ENCODE assay signal across 17 cellular contexts in the genomic region with DNA sequence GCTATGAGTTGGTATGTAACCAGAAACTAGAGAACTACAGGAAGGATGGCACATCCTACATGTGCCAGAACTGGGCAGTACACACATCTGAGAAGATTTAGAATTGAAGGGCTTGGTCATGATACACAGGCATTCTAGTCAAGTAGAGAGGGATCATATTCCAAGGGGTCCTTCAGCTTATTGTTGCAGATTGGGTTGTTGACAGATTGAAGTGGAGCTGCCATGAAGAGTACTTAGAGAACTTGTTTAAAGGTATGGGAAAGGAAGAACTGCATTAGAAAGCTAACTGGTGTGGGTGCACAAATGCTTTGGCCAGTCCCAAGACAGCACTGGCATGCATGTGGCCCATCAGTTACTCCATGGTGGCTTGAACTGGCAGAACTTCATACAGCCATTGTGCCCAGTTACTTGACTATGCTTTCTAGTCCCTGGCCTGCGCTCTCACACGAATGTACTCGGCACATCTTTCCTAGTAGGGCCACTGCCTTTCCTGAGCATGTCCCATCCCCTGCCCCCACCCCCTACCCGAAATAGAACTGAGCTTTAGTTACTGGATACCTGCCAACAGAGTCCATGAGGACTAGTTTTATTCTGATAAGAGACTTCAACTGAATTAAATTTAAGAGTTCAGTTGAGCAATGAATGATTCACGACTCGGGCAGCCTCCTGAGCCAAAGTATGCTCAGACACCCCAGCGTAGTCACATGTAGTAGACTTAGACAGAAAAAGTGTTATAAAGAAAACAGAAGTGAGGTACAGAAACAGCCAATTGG.
DNase-seq lines count a peak whose midpoint lies in the region; ATAC-seq and TF ChIP-seq lines count a peak whose summit lies in the region.
"Had no signal": no experiment of that assay in that cellular context is flagged by ENCODE, and none has a peak within 500 bp of the region (broad histone marks: within the 10 kb centered on the region; RNA-seq: fewer than 3 reads in every experiment).

No MANE protein-coding gene starts in this region.

- H3K36me3 Mint-ChIP-seq in HFFc6 (ENCODE audit: low read depth), result no peaks in the 10 kb centered on the region
- H3K36me3 Mint-ChIP-seq: CD14-positive monocyte, type B pancreatic cell had no signal

- no peak overlapping the region for H3K27ac Mint-ChIP-seq in HFFc6
- H3K27ac Mint-ChIP-seq: CD14-positive monocyte, type B pancreatic cell had no signal

- ATAC-seq in omental fat pad (ENCODE audit: low FRiP score) (peak; percentile 73), HG03095 (IDR thresholded peaks at IDR 0.05; ENCODE audit: unreplicated experiment) (no peak)

- no peaks in the 10 kb centered on the region for H3K9me3 Mint-ChIP-seq in HFFc6
- H3K9me3 Mint-ChIP-seq: neural crest cell had no signal

- no peaks in the 10 kb centered on the region for H3K4me1 Mint-ChIP-seq in HFFc6 (ENCODE audit: low read depth)
- H3K4me1 Mint-ChIP-seq: CD14-positive monocyte, neural crest cell had no signal

- peaks cover 19% of the 10 kb centered on the region for H3K27me3 Mint-ChIP-seq in HFFc6 (ENCODE audit: insufficient read depth)

- no peak overlapping the region for H3K4me3 ChIP-seq in fibroblast of pulmonary artery (replicated peaks; ENCODE audit: low read depth, low read length)
- H3K4me3 ChIP-seq: right lobe of liver had no signal

- TF ChIP-seq CTCF in HFFc6 (IDR thresholded peaks at IDR 0.05), result no peak
- no peak for TF ChIP-seq CTCF in fibroblast of pulmonary artery (IDR thresholded peaks at IDR 0.05; ENCODE audit: low read length, missing control alignments)
- no peak for TF ChIP-seq CTCF in omental fat pad (IDR thresholded peaks at IDR 0.05)

- H3K4me3 Mint-ChIP-seq in HFFc6, result no peak overlapping the region
- H3K4me3 Mint-ChIP-seq: CD14-positive monocyte, neural crest cell, type B pancreatic cell had no signal

- DNase-seq in HFFc6, result peak; percentile 25
- DNase-seq in NCI-H510A (lab: John Stamatoyannopoulos, UW), result peak; percentile 58
- DNase-seq in fibroblast of pulmonary artery (ENCODE audit: low read depth), result peak; percentile 86
- DNase-seq in omental fat pad (ENCODE audit: low spot score), result no peak
- DNase-seq in NAMALWA (ENCODE audit: low spot score), result no peak
- no peak for DNase-seq in activated gamma-delta T cell treated with Interleukin-2 at 50 U/mL for 16 hours
- no peak for DNase-seq in islet precursor cell
- DNase-seq: activated gamma-delta T cell; caudate nucleus; hippocampal formation; right lobe of liver; SK-N-SH; stimulated activated CD4-positive, alpha-beta T cell treated with anti-CD3 and anti-CD28 coated beads, Interleukin-4, amount 100 ng/mL, for 1 hour had no signal

Comparison
In these comparisons a context has a peak if more than half of its experiments do, and no peak if none do; other contexts are left out.
1. DNase-seq: peak in HFFc6 (single experiment), NCI-H510A (single experiment) and fibroblast of pulmonary artery (single experiment); none in omental fat pad (single experiment), NAMALWA (single experiment), activated gamma-delta T cell treated with Interleukin-2 at 50 U/mL for 16 hours (single experiment) and islet precursor cell (single experiment).